In genomic region chr14:70441641-70442040, GRCh38 we compare ENCODE assay signal across 33 cellular contexts. TPM values are rescaled to one million over a fixed set of nuclear protein-coding genes. Genes with fewer than 3 reads are reported as not detected.
"Had no signal": no experiment of that assay in that cellular context is flagged by ENCODE, and none has a peak within 500 bp of the region (broad histone marks: within the 10 kb centered on the region; RNA-seq: fewer than 3 reads in every experiment).

No MANE protein-coding gene starts in this region.

- H3K79me2 ChIP-seq: parathyroid adenoma had no signal

- H3K9ac ChIP-seq: neural progenitor cell, parathyroid adenoma had no signal

- DNase-seq: natural killer cell; occipital lobe; ovary; posterior cingulate gyrus; psoas muscle; right cardiac atrium; right lobe of liver; sigmoid colon; spleen; stimulated activated CD4-positive, alpha-beta T cell treated with anti-CD3 and anti-CD28 coated beads, Interleukin-12 subunit alpha, Interleukin-12 subunit beta, amount 100 ng/mL, for 4 hours; stimulated activated CD4-positive, alpha-beta T cell treated with anti-CD3 and anti-CD28 coated beads, Interleukin-1b, Interleukin-23, amount 100 ng/mL, for 48 hours; stimulated activated CD4-positive, alpha-beta T cell treated with anti-CD3 and anti-CD28 coated beads, Interleukin-4, amount 100 ng/mL, for 1 hour; stimulated activated CD4-positive, alpha-beta T cell treated with anti-CD3 and anti-CD28 coated beads, Interleukin-4, amount 100 ng/mL, for 4 hours; stimulated activated CD8-positive, alpha-beta memory T cell treated with anti-CD3 and anti-CD28 coated beads, Interleukin-4, amount 100 ng/mL, for 48 hours; stimulated activated naive CD4-positive, alpha-beta T cell; stimulated activated naive CD8-positive, alpha-beta T cell treated with anti-CD3 and anti-CD28 coated beads, Interleukin-15, amount 100 ng/mL, for 72 hours; stimulated activated naive CD8-positive, alpha-beta T cell treated with anti-CD3 and anti-CD28 coated beads, Interleukin-15, Interleukin-2, amounts not matched to agents 100 U/mL and 50 U/mL, for 24 hours; substantia nigra; testis; tibial artery; transverse colon; upper lobe of right lung had no signal

- H3K4me2 ChIP-seq: neural progenitor cell, smooth muscle cell had no signal

- H3K9me3 ChIP-seq: testis had no signal

- H3K27me3 ChIP-seq: neural progenitor cell, ovary, right lobe of liver, sigmoid colon, spleen, suprapubic skin, testis, tibial artery, transverse colon, upper lobe of right lung, vagina had no signal

- H3K36me3 ChIP-seq: neural progenitor cell, ovary, right lobe of liver, sigmoid colon, suprapubic skin, transverse colon, upper lobe of right lung, vagina had no signal

- H3K27ac ChIP-seq: neural progenitor cell, ovary, parathyroid adenoma, psoas muscle, right lobe of liver, sigmoid colon, skin epidermis, spleen, suprapubic skin, testis, tibial artery, transverse colon, upper lobe of right lung, vagina had no signal

- H3K27ac Mint-ChIP-seq: natural killer cell; nephron; neural progenitor cell; progenitor cell of endocrine pancreas; stimulated activated memory B cell treated with anti-CD40 and anti-IgM and Interleukin-4, amounts not matched to agents 10 μg/mL and 1 μg/mL and 100 μg/mL, for 72 hours; stimulated activated naive CD8-positive, alpha-beta T cell treated with anti-CD3 and anti-CD28 coated beads, Interleukin-15, amount 100 ng/mL, for 72 hours; type B pancreatic cell had no signal

- H2AFZ ChIP-seq: neural progenitor cell, parathyroid adenoma had no signal

- H3K27me3 Mint-ChIP-seq: progenitor cell of endocrine pancreas, type B pancreatic cell had no signal

- H3K4me3 Mint-ChIP-seq: natural killer cell; nephron; neural progenitor cell; stimulated activated memory B cell treated with anti-CD40 and anti-IgM and Interleukin-4, amounts not matched to agents 10 μg/mL and 1 μg/mL and 100 μg/mL, for 72 hours; stimulated activated naive CD8-positive, alpha-beta T cell treated with anti-CD3 and anti-CD28 coated beads, Interleukin-15, amount 100 ng/mL, for 72 hours; type B pancreatic cell had no signal

- H3K36me3 Mint-ChIP-seq: neural progenitor cell, type B pancreatic cell had no signal

- H3K4me1 Mint-ChIP-seq: natural killer cell; nephron; neural progenitor cell; stimulated activated memory B cell treated with anti-CD40 and anti-IgM and Interleukin-4, amounts not matched to agents 10 μg/mL and 1 μg/mL and 100 μg/mL, for 72 hours; stimulated activated naive CD8-positive, alpha-beta T cell treated with anti-CD3 and anti-CD28 coated beads, Interleukin-15, amount 100 ng/mL, for 72 hours had no signal

- H3K4me1 ChIP-seq: neural progenitor cell, parathyroid adenoma, psoas muscle, right lobe of liver, sigmoid colon, spleen, suprapubic skin, testis, tibial artery, transverse colon, upper lobe of right lung, vagina had no signal

- H3K4me3 ChIP-seq: neural progenitor cell, ovary, psoas muscle, right lobe of liver, sigmoid colon, skin epidermis, smooth muscle cell, spleen, suprapubic skin, testis, tibial artery, transverse colon, upper lobe of right lung, vagina had no signal

RNA-seq across cellular contexts. Expression of gene ADAM21, which starts 10.3 kb away (rescaled TPM):
- total RNA-seq: natural killer cell, smooth muscle cell, suprapubic skin, transverse colon, upper lobe of right lung, urinary bladder, vagina had no signal
- polyA plus RNA-seq: smooth muscle cell had no signal
